In genomic region chr12:93502802-93503623, GRCh38 we compare ENCODE assay signal across 8 cellular contexts. TPM values are rescaled to one million over a fixed set of nuclear protein-coding genes. Genes with fewer than 3 reads are reported as not detected.
DNase-seq lines count a peak whose midpoint lies in the region; ATAC-seq, FAIRE-seq and TF ChIP-seq lines count a peak whose summit lies in the region.

No MANE protein-coding gene starts in this region.

- H3K23ac ChIP-seq in H1 (ENCODE audit: insufficient read length), result no peak overlapping the region

- H3K36me3 ChIP-seq in H1 (ENCODE audit: control insufficient read depth in 2 of 4, insufficient read depth in 4 of 4, low read length in 3 of 4), result peaks cover 0 to 37% (median 4%) of the 10 kb centered on the region in 4 experiments; a peak in 2 of 8 replicates

- WGBS in H1 (ENCODE audit: extremely low coverage in 1 of 2, insufficient coverage in 1 of 2, insufficient read length in 1 of 2, insufficient replicate concordance in 2 of 2, low coverage in 1 of 2, low lambda C conversion rate in 2 of 2, missing lambda C conversion rate in 1 of 2), 2 experiments, result 79% methylated on average over 11 of the region's 11 CpGs; no CpG with 5 or more reads in 1 of the 2 experiments

- TF ChIP-seq EP300 in H1 (IDR thresholded peaks at IDR 0.05; ENCODE audit: borderline replicate concordance in 1 of 2, low read depth in 2 of 2, low read length in 2 of 2), result no peak

- no peak overlapping the region for H2BK12ac ChIP-seq in H1 (ENCODE audit: low read depth, low read length)

- H4K91ac ChIP-seq in H1 (replicated peaks; ENCODE audit: insufficient read length, low read length), result no peak overlapping the region

- no peak overlapping the region for H2AFZ ChIP-seq in H1 (ENCODE audit: low read length)

- peaks cover 0 to 2% of the 10 kb centered on the region in 2 experiments for H4K20me1 ChIP-seq in H1 (replicated peaks in 1 of 2; ENCODE audit: control insufficient read depth in 1 of 2, insufficient read depth in 2 of 2, low read length in 2 of 2)

- no peak overlapping the region for H4K8ac ChIP-seq in H1 (ENCODE audit: extremely low read depth, insufficient read depth, low read length)

- H3K4me1 ChIP-seq in H1 (replicated peaks in 1 of 4; ENCODE audit: control insufficient read depth in 3 of 4, insufficient read depth in 4 of 4, low read length in 3 of 4), result no peaks in the 10 kb centered on the region

- H3K4me3 Mint-ChIP-seq in neural crest cell (no peak overlapping the region), type B pancreatic cell (no peak overlapping the region)

- H3K9me3 ChIP-seq in H1 (ENCODE audit: insufficient read depth in 2 of 2, low read depth in 1 of 2, low read length in 1 of 2), result no peaks in the 10 kb centered on the region

- H3K9ac ChIP-seq in H1 (replicated peaks in 1 of 4; ENCODE audit: extremely low read depth in 1 of 4, low read depth in 3 of 4, low read length in 3 of 4), result no peak overlapping the region

- DNase-seq in NOMO-1 (lab: John Stamatoyannopoulos, UW; ENCODE audit: unreplicated experiment in 2 of 2) (peak; percentile 13 to 36), NOMO-1 treated with dmso at 0.1 percent for 144 hours (lab: John Stamatoyannopoulos, UW; ENCODE audit: unreplicated experiment) (no peak), NCI-H2227 treated with DMSO at 0.1 percent for 48 hours (lab: John Stamatoyannopoulos, UW) (peak; percentile 24), H1 (ENCODE audit: low read depth in 1 of 2, low spot score in 2 of 2) (peak; percentile 9 to 61), neural crest cell (ENCODE audit: low read depth, low spot score) (peak; percentile 51), type B pancreatic cell (ENCODE audit: extremely low spot score, unreplicated experiment) (no peak)
- peak; percentile 64 to 69 for DNase-seq in activated CD4-positive, alpha-beta T cell treated with anti-CD3 and anti-CD28 coated beads, Interleukin-2, amount 50 U/mL, for 4 hours

- H3K4me2 ChIP-seq in H1 (ENCODE audit: insufficient read depth in 1 of 2, low read depth in 2 of 2, low read length in 2 of 2), result no peak overlapping the region

- H2BK120ac ChIP-seq in H1 (replicated peaks; ENCODE audit: low read depth, low read length), result no peak overlapping the region

- no peaks in the 10 kb centered on the region for H3K79me2 ChIP-seq in H1 (ENCODE audit: control insufficient read depth in 1 of 2, insufficient read depth in 2 of 2, low read length in 2 of 2)

- H3K9me3 Mint-ChIP-seq in neural crest cell, result no peaks in the 10 kb centered on the region
- H3K9me3 Mint-ChIP-seq in type B pancreatic cell, result no peaks in the 10 kb centered on the region

- no peaks in the 10 kb centered on the region for H3K27me3 Mint-ChIP-seq in neural crest cell (ENCODE audit: low read depth)
- H3K27me3 Mint-ChIP-seq in type B pancreatic cell, result no peaks in the 10 kb centered on the region

- H3K14ac ChIP-seq in H1 (ENCODE audit: insufficient read length), result no peak overlapping the region

- no peak overlapping the region for H2BK20ac ChIP-seq in H1 (ENCODE audit: low read length)

- CTCF ChIA-PET in H1 (lab: Charles Lee; ENCODE audit: partially characterized antibody), result interaction anchor here (0.6 to 7.5 kb wide), 54 partner anchors 8 to 1856 kb away, joined by 3 to 85 read pairs (median 4); no protein-coding TSS in a partner anchor

- no peak overlapping the region for H2BK5ac ChIP-seq in H1 (ENCODE audit: low read depth, low read length)

- no peaks in the 10 kb centered on the region for H3K23me2 ChIP-seq in H1 (ENCODE audit: low read depth, low read length)

- no peak for ATAC-seq in GM18505 (IDR thresholded peaks at IDR 0.05; ENCODE audit: unreplicated experiment)

- H3K18ac ChIP-seq in H1 (ENCODE audit: extremely low read depth, low read length), result no peak overlapping the region

- POLR2A ChIA-PET in H1 (lab: Charles Lee; ENCODE audit: partially characterized antibody), result interaction anchor here (0.6 to 1.9 kb wide), 6 partner anchors 13 to 600 kb away, joined by 3 to 6 read pairs (median 3); no protein-coding TSS in a partner anchor

- H3K56ac ChIP-seq in H1 (replicated peaks; ENCODE audit: insufficient read length, low read depth, low read length), result no peak overlapping the region

- H3K4me3 ChIP-seq in H1 (ENCODE audit: extremely low read depth in 1 of 4, insufficient read depth in 2 of 4, low read depth in 3 of 4, low read length in 4 of 4), result no peak overlapping the region

- TF ChIP-seq POLR2A in H1 (IDR thresholded peaks at IDR 0.05; ENCODE audit: control extremely low read depth in 1 of 2, low read depth in 2 of 2, low read length in 2 of 2), result no peak
- no peak for TF ChIP-seq POLR2A in GM18505 (IDR thresholded peaks at IDR 0.05; ENCODE audit: borderline replicate concordance, extremely low read depth, insufficient read depth, insufficient read length)

- TF ChIP-seq CTCF in H1 (IDR thresholded peaks at IDR 0.05; ENCODE audit: control extremely low read depth in 1 of 3, insufficient read depth in 1 of 3, low read depth in 1 of 3, low read length in 3 of 3) (peak in 2 of 3 experiments; percentile 55 to 57; a peak in 3 of 4 replicates), neural crest cell (conservative IDR thresholded peaks at IDR 0.05) (peak; percentile 94), type B pancreatic cell (conservative IDR thresholded peaks at IDR 0.05) (peak; percentile 94)

- peaks cover 8% of the 10 kb centered on the region for H3K36me3 Mint-ChIP-seq in neural crest cell (ENCODE audit: low read depth)
- peaks cover 8% of the 10 kb centered on the region for H3K36me3 Mint-ChIP-seq in type B pancreatic cell

- no peak overlapping the region for H2AK5ac ChIP-seq in H1 (ENCODE audit: low read depth, low read length)

- no peaks in the 10 kb centered on the region for H3K27me3 ChIP-seq in H1 (replicated peaks in 1 of 4; ENCODE audit: control insufficient read depth in 3 of 4, extremely low read depth in 1 of 4, insufficient read depth in 3 of 4, low read length in 3 of 4)

- peak; percentile 78 to 80 for TF ChIP-seq RAD21 in H1 (IDR thresholded peaks at IDR 0.05 in 1 of 2, conservative IDR thresholded peaks at IDR 0.05 in 1 of 2; ENCODE audit: low read depth in 2 of 2, low read length in 2 of 2)

- no peaks in the 10 kb centered on the region for H3K79me1 ChIP-seq in H1 (ENCODE audit: low read depth, low read length)

- no peak overlapping the region for H4K5ac ChIP-seq in H1 (ENCODE audit: insufficient read length, low read depth, low read length)

- H3K27ac Mint-ChIP-seq in neural crest cell (ENCODE audit: unreplicated experiment), result peak overlapping the region; percentile 89
- no peak overlapping the region for H3K27ac Mint-ChIP-seq in type B pancreatic cell

- no peaks in the 10 kb centered on the region for H3K4me1 Mint-ChIP-seq in neural crest cell
- H3K4me1 Mint-ChIP-seq in type B pancreatic cell (ENCODE audit: unreplicated experiment), result peaks cover 4% of the 10 kb centered on the region

- no peak overlapping the region for H3K4ac ChIP-seq in H1 (replicated peaks; ENCODE audit: insufficient read length, low read depth, low read length)

- no peak overlapping the region for H2BK15ac ChIP-seq in H1 (ENCODE audit: low read length)

- no peak overlapping the region for H3K27ac ChIP-seq in H1 (ENCODE audit: low read depth, low read length)

- no peak for FAIRE-seq in H1 (lab: Jason Lieb, UNC)

TF ChIP-seq in H1, 55 proteins besides CTCF, POLR2A, EP300 and RAD21:
- TF ChIP-seq RBBP5 (IDR thresholded peaks at IDR 0.05; ENCODE audit: borderline replicate concordance, low read depth, low read length), result no peak
- no peak for TF ChIP-seq JUN (IDR thresholded peaks at IDR 0.05; ENCODE audit: low read depth, low read length)
- no peak for TF ChIP-seq CBX5 (IDR thresholded peaks at IDR 0.05; ENCODE audit: low read depth, low read length)
- no peak for TF ChIP-seq KDM5A (IDR thresholded peaks at IDR 0.05; ENCODE audit: low read length)
- no peak for TF ChIP-seq FOSL1 (IDR thresholded peaks at IDR 0.05; ENCODE audit: insufficient read depth, low read depth, low read length)
- TF ChIP-seq TEAD4 (IDR thresholded peaks at IDR 0.05; ENCODE audit: low read depth, low read length), result no peak
- no peak for TF ChIP-seq USF2 (IDR thresholded peaks at IDR 0.05; ENCODE audit: low read length)

RNA-seq across cellular contexts. Expression of gene MRPL42, which starts 35.7 kb away (rescaled TPM):
- 171 and 176 TPM in 2 replicates for total RNA-seq in H1 (2021; fragmentation: NEBNext Ultra II Directional; extraction: Animal tissue kit (Norgen Biotek cat#: 25700))
- 57.5 and 110 TPM in 2 replicates for polyA plus RNA-seq in H1 (2011; rRNA removed)
- 101 TPM for polyA plus RNA-seq in H1 (2011; cell fraction: cytosol; rRNA removed)
- polyA plus RNA-seq in H1 (2011; cell fraction: nucleus; rRNA removed), result 17.9 TPM
- polyA plus RNA-seq in H1 (2012, experiment 1 of 2), result 86.9 to 250 TPM (median 100 TPM) in 4 replicates
- 47.0 TPM for polyA plus RNA-seq in H1 (2012, experiment 2 of 2)
- 117 TPM for polyA plus RNA-seq in H1 (2013, experiment 1 of 2)
- polyA plus RNA-seq in H1 (2013, experiment 2 of 2), result 121 TPM
- 104 and 187 TPM in 2 replicates for polyA minus RNA-seq in H1 (2011; rRNA and poly(A)+ RNA removed)
- 51.4 TPM for polyA minus RNA-seq in H1 (2011; cell fraction: cytosol; rRNA and poly(A)+ RNA removed)
- 94.6 TPM for polyA minus RNA-seq in H1 (2011; cell fraction: nucleus; rRNA and poly(A)+ RNA removed)
- total RNA-seq in neural crest cell (117 and 121 TPM in 2 replicates), type B pancreatic cell (ENCODE audit: low replicate concordance) (54.8 and 84.7 TPM in 2 replicates)

Comparison
In these comparisons a context has a peak if more than half of its experiments do, and no peak if none do; other contexts are left out.
1. DNase-seq: peak in NOMO-1 (2 of 2), NCI-H2227 treated with DMSO at 0.1 percent for 48 hours (single experiment), activated CD4-positive, alpha-beta T cell treated with anti-CD3 and anti-CD28 coated beads, Interleukin-2, amount 50 U/mL, for 4 hours (2 of 2), H1 (2 of 2) and neural crest cell (single experiment); none in NOMO-1 treated with dmso at 0.1 percent for 144 hours (single experiment) and type B pancreatic cell (single experiment).
2. Peak in every context shown above with its lines, with median percentiles within 50 percentile points of each other: CTCF ChIP-seq.